8 cellular contexts compared by ENCODE assay signal in the genomic region with DNA sequence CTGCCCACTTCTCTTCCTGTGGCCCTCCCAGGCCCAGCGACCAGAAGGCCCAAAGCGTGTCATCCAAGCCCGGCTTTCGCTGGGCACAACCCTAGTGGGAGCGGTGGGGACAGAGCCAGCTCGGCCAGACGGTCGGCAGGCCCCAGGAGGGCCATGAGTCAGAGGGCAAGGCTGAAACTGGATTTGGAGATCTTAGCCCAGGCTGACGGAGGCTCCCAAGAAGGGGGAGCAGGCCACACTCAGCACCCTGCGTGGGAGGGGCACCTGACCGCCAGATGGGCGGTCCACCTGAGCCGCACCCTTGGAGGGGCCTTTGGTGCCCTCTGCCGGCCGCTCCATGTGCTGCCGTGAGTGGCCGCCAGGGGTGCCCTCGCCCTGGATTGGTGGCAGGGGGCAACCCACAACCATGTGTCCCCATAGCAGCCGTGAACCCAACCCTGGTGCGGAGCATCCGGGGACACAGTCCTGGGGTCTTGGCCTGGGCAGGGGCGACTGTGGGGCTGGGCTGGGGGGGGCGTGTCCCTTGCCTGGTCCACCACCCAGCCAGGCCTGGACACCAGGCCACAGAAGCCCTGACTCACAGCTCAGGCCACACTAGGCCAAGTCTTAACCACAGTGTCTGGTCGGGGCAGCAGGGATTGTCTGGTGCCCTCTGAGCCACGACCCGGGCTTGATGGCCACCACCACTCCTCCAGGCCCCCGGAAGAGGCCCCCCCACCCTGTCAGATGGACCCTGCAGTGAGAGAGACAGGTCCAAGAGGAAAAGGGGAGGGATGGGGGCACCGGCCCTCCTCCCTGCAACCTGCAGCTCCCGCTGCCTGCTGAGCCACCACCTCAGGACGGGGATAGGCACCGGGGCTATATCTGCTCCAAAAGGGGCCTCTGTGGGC. TPM values are rescaled to one million over a fixed set of nuclear protein-coding genes. Genes with fewer than 3 reads are reported as not detected.
A peak's percentile ranks its signal among the peaks of the same experiment; 100 is the strongest.
DNase-seq lines count a peak whose midpoint lies in the region; ATAC-seq and TF ChIP-seq lines count a peak whose summit lies in the region.

No MANE protein-coding gene starts in this region.

- POLR2A ChIA-PET in BJ (lab: Charles Lee) = interaction anchor here (0.5 kb wide), 1 partner anchor 33 kb away, joined by 7 read pairs; a partner anchor contains a TSS

- H3K4me1 ChIP-seq in left lung = peaks cover 3 to 48% of the 10 kb centered on the region in 2 donors

- CTCF ChIA-PET in BJ (lab: Yijun Ruan, JAX) = interaction anchor here (0.9 to 6.9 kb wide), 30 partner anchors 9 to 173 kb away, joined by 3 to 43 read pairs (median 6); a partner anchor contains a TSS

- H3K36me3 ChIP-seq in BJ (ENCODE audit: control insufficient read depth, insufficient read depth, low read length) (peaks cover 2% of the 10 kb centered on the region; the same call in 1 of the 2 replicates), left lung (peaks cover 0 to 4% of the 10 kb centered on the region in 2 donors)

- TF ChIP-seq CTCF in BJ (IDR thresholded peaks at IDR 0.05; ENCODE audit: insufficient read depth, low read depth, low read length) (peak; percentile 100), left lung (IDR thresholded peaks at IDR 0.05) (peak; percentile 92 to 98)

- ATAC-seq in GM19463 (IDR thresholded peaks at IDR 0.05; ENCODE audit: unreplicated experiment) (peak; percentile 52), left lung (peak; percentile 95), GM19455 (IDR thresholded peaks at IDR 0.05; ENCODE audit: unreplicated experiment) (no peak)

- intact Hi-C loops in left lung (cut with DNase I) = loop anchor here in 1 of 2 donors (5.0 kb wide), 1 partner anchor 66 kb away; no protein-coding TSS in a partner anchor

- H3K9me3 ChIP-seq in left lung = no peaks in the 10 kb centered on the region

- peaks cover 1% of the 10 kb centered on the region for H3K27me3 ChIP-seq in BJ (ENCODE audit: control insufficient read depth, insufficient read depth, low read length)
- peaks cover 14 to 74% of the 10 kb centered on the region in 2 donors for H3K27me3 ChIP-seq in left lung

- H3K4me3 ChIP-seq in BJ (ENCODE audit: low read depth, low read length) = no peak overlapping the region
- no peak overlapping the region for H3K4me3 ChIP-seq in left lung

- DNase-seq in BJ (ENCODE audit: low read depth) (peak; percentile 32), NCI-H146 treated with DMSO at 0.1 percent for 48 hours (lab: John Stamatoyannopoulos, UW; ENCODE audit: unreplicated experiment) (peak; percentile 10), cerebellum (ENCODE audit: low spot score) (peak; percentile 93), left lung (peak; percentile 84 to 96)
- DNase-seq in activated CD4-positive, alpha-beta T cell treated with anti-CD3 and anti-CD28 coated beads for 4 hours = peak; percentile 76 to 78
- peak; percentile 81 for DNase-seq in stimulated activated CD4-positive, alpha-beta T cell treated with anti-CD3 and anti-CD28 coated beads, Interleukin-4, amount 100 ng/mL, for 24 hours

- H3K27ac ChIP-seq in left lung = peak overlapping the region in 1 of 2 donors; percentile 61

RNA-seq across cellular contexts. Expression of a gene that starts 19.2 kb away (rescaled TPM):
- polyA plus RNA-seq in BJ (2011; rRNA removed) = 209 and 278 TPM in 2 replicates
- 77.7 and 83.2 TPM in 2 replicates for polyA minus RNA-seq in BJ (2011; rRNA and poly(A)+ RNA removed)
- total RNA-seq in cerebellum = 52.0 TPM
- 100 to 1,000 TPM; 206 to 322 TPM for total RNA-seq in left lung

RNA-seq across cellular contexts. Expression of a gene that starts 22.1 kb away (rescaled TPM):
- polyA plus RNA-seq in BJ (2011; rRNA removed) = 27.6 and 44.4 TPM in 2 replicates
- 14.6 and 19.4 TPM in 2 replicates for polyA minus RNA-seq in BJ (2011; rRNA and poly(A)+ RNA removed)
- 6.8 TPM for total RNA-seq in cerebellum
- 100 to 1,000 TPM; 114 to 190 TPM for total RNA-seq in left lung

RNA-seq across cellular contexts. Expression of a gene that starts 32.5 kb away (rescaled TPM):
- polyA plus RNA-seq in BJ (2011; rRNA removed) = 19.5 and 21.7 TPM in 2 replicates
- polyA minus RNA-seq in BJ (2011; rRNA and poly(A)+ RNA removed) = 4.3 and 9.6 TPM in 2 replicates
- total RNA-seq in cerebellum = 11.1 TPM
- 10 to 100 TPM; 23.6 to 25.2 TPM for total RNA-seq in left lung

RNA-seq across cellular contexts. Expression of a gene that starts 33.1 kb away (rescaled TPM):
- 18.5 and 27.7 TPM in 2 replicates for polyA plus RNA-seq in BJ (2011; rRNA removed)
- polyA minus RNA-seq in BJ (2011; rRNA and poly(A)+ RNA removed) = 16.7 and 26.4 TPM in 2 replicates
- total RNA-seq in cerebellum = 61.0 TPM
- 10 to 100 TPM; 28.3 to 28.6 TPM for total RNA-seq in left lung

RNA-seq across cellular contexts. Expression of a gene that starts 49.2 kb away (rescaled TPM):
- polyA plus RNA-seq in BJ (2011; rRNA removed) = 14.5 and 37.9 TPM in 2 replicates
- polyA minus RNA-seq in BJ (2011; rRNA and poly(A)+ RNA removed) = 10.2 and 12.1 TPM in 2 replicates
- total RNA-seq in cerebellum = 44.0 TPM
- total RNA-seq in left lung = 10 to 100 TPM; 57.9 to 63.7 TPM

Comparison
In these comparisons a context has a peak if more than half of its experiments do, and no peak if none do; other contexts are left out.
1. DNase-seq: peak in every context shown above with its lines; median percentile 93 in cerebellum; 90 in left lung; 81 in stimulated activated CD4-positive, alpha-beta T cell treated with anti-CD3 and anti-CD28 coated beads, Interleukin-4, amount 100 ng/mL, for 24 hours; 77 in activated CD4-positive, alpha-beta T cell treated with anti-CD3 and anti-CD28 coated beads for 4 hours; 32 in BJ; 10 in NCI-H146 treated with DMSO at 0.1 percent for 48 hours.
2. RNA of a gene that starts 22.1 kb away (total RNA-seq): 114 to 190 TPM in left lung; 6.8 TPM in cerebellum (single experiment); every median in the first group is over 10 times any median in the second.